In genomic region chr12:53208435-53208834, GRCh38 we compare ENCODE assay signal across 6 cellular contexts. TPM values are rescaled to one million over a fixed set of nuclear protein-coding genes. Genes with fewer than 3 reads are reported as not detected.
DNase-seq lines count a peak whose midpoint lies in the region; TF ChIP-seq lines count a peak whose summit lies in the region.

No MANE protein-coding gene starts in this region.

- no peaks in the 10 kb centered on the region for H3K9me3 ChIP-seq in esophagus squamous epithelium
- H3K9me3 ChIP-seq in stomach, result no peaks in the 10 kb centered on the region

- CTCF ChIA-PET in activated naive CD4-positive, alpha-beta T cell treated with anti-CD3 and anti-CD28 coated beads for 36 hours (lab: Charles Lee), result interaction anchor here (0.6 to 11.3 kb wide), 17 partner anchors 10 to 290 kb away, joined by 3 to 175 read pairs (median 4); partner anchors contain the start of genes AAAS, CSAD, ESPL1 and PFDN5

- H3K4me1 ChIP-seq in esophagus squamous epithelium (peaks cover 9 to 42% (median 14%) of the 10 kb centered on the region in 3 donors), stomach (peaks cover 0 to 36% (median 20%) of the 10 kb centered on the region in 4 donors)

- peaks cover 60% of the 10 kb centered on the region for H3K4me1 Mint-ChIP-seq in activated naive CD4-positive, alpha-beta T cell treated with anti-CD3 and anti-CD28 coated beads for 36 hours (ENCODE audit: low read depth)

- H3K36me3 ChIP-seq in esophagus squamous epithelium (peaks cover 32 to 45% (median 36%) of the 10 kb centered on the region in 3 donors), stomach (peaks cover 28 to 37% (median 36%) of the 10 kb centered on the region in 4 donors)

- TF ChIP-seq POLR2A in esophagus squamous epithelium (IDR thresholded peaks at IDR 0.05) (no peak), stomach (IDR thresholded peaks at IDR 0.05) (no peak)

- peak overlapping the region; percentile 4 to 53 (median 24) for H3K27ac ChIP-seq in esophagus squamous epithelium
- H3K27ac ChIP-seq in stomach, result peak overlapping the region in 3 of 5 donors; percentile 12 to 62 (median 24)
- H3K27ac ChIP-seq in dorsolateral prefrontal cortex, result no peak overlapping the region

- no peak for TF ChIP-seq EP300 in stomach (IDR thresholded peaks at IDR 0.05)

- no peak overlapping the region for H3K4me3 ChIP-seq in esophagus squamous epithelium
- H3K4me3 ChIP-seq in stomach, result no peak overlapping the region
- no peak overlapping the region for H3K4me3 ChIP-seq in dorsolateral prefrontal cortex

- TF ChIP-seq CTCF in esophagus squamous epithelium (IDR thresholded peaks at IDR 0.05) (no peak), stomach (IDR thresholded peaks at IDR 0.05) (no peak), dorsolateral prefrontal cortex (IDR thresholded peaks at IDR 0.05 in 54 of 56, conservative IDR thresholded peaks at IDR 0.05 in 2 of 56; ENCODE audit: low read depth in 1 of 56, partially characterized antibody in 56 of 56) (no peak)

- peak overlapping the region; percentile 81 for H3K27ac Mint-ChIP-seq in activated naive CD4-positive, alpha-beta T cell treated with anti-CD3 and anti-CD28 coated beads for 36 hours

- DNase-seq in activated naive CD4-positive, alpha-beta T cell treated with anti-CD3 and anti-CD28 coated beads for 36 hours, result no peak
- DNase-seq in activated naive CD4-positive, alpha-beta T cell (lab: John Stamatoyannopoulos, UW), result no peak
- DNase-seq in esophagus squamous epithelium (lab: John Stamatoyannopoulos, UW), result no peak
- DNase-seq in stomach, result no peak
- no peak for DNase-seq in dorsolateral prefrontal cortex
- no peak for DNase-seq in NCI-H2196 (lab: John Stamatoyannopoulos, UW; ENCODE audit: unreplicated experiment)

- H3K4me3 Mint-ChIP-seq in activated naive CD4-positive, alpha-beta T cell treated with anti-CD3 and anti-CD28 coated beads for 36 hours, result peak overlapping the region; percentile 5

- H3K9me3 Mint-ChIP-seq in activated naive CD4-positive, alpha-beta T cell treated with anti-CD3 and anti-CD28 coated beads for 36 hours, result no peaks in the 10 kb centered on the region

- 24 to 52% methylated on average over 2 of the region's 2 CpGs for WGBS in esophagus squamous epithelium, 2 donors
- 50 to 56% (median 53%) methylated on average over 2 of the region's 2 CpGs for WGBS in stomach, 5 donors

- H3K27me3 ChIP-seq in esophagus squamous epithelium (no peaks in the 10 kb centered on the region), stomach (no peaks in the 10 kb centered on the region), dorsolateral prefrontal cortex (no peaks in the 10 kb centered on the region)

- intact Hi-C loops in activated naive CD4-positive, alpha-beta T cell treated with anti-CD3 and anti-CD28 coated beads for 36 hours (cut with micrococcal nuclease), result loop anchor here (2.0 to 10.0 kb wide), 4 partner anchors 86 to 1074 kb away; partner anchors contain the start of genes CBX5, HNRNPA1, PFDN5 and TARBP2
- intact Hi-C loops in esophagus squamous epithelium (cut with DNase I), result no loop called here
- intact Hi-C loops in stomach (cut with DNase I; ENCODE audit: low total_unique reads), result no loop called here
- intact Hi-C loops in dorsolateral prefrontal cortex (cut with DNase I), result no loop called here

- H3K27me3 Mint-ChIP-seq in activated naive CD4-positive, alpha-beta T cell treated with anti-CD3 and anti-CD28 coated beads for 36 hours (ENCODE audit: low read depth), result no peaks in the 10 kb centered on the region

- H3K36me3 Mint-ChIP-seq in activated naive CD4-positive, alpha-beta T cell treated with anti-CD3 and anti-CD28 coated beads for 36 hours (ENCODE audit: low read depth), result no peaks in the 10 kb centered on the region

RNA-seq across cellular contexts. Expression of gene ITGB7, which starts 1.4 kb away (rescaled TPM):
- total RNA-seq in activated naive CD4-positive, alpha-beta T cell treated with anti-CD3 and anti-CD28 coated beads for 36 hours, result 10 to 100 TPM; 32.3 to 32.5 TPM
- total RNA-seq in esophagus squamous epithelium, result 1 to 10 TPM; 4.2 to 7.2 (median 5.9) TPM
- 10 to 100 TPM in 1 of 5 donors, 1 to 10 TPM in 2, not detected in 2; 4.6 to 29.5 (median 5.7) TPM for total RNA-seq in stomach
- polyA plus RNA-seq in stomach, result 1 to 10 TPM in 2 of 3 donors, under 1 TPM in 1; 0.56 to 3.8 (median 1.7) TPM
- total RNA-seq in dorsolateral prefrontal cortex, result 1 to 10 TPM in 98 of 120 experiments, under 1 TPM in 20, not detected in 2; 0.43 to 4.9 (median 1.5) TPM

RNA-seq across cellular contexts. Expression of gene RARG, which starts 23.6 kb away (rescaled TPM):
- 1 to 10 TPM; 4.0 to 4.6 TPM for total RNA-seq in activated naive CD4-positive, alpha-beta T cell treated with anti-CD3 and anti-CD28 coated beads for 36 hours
- total RNA-seq in esophagus squamous epithelium (100 to 1,000 TPM in 3 of 4 donors, 10 to 100 TPM in 1; 98.0 to 171 (median 125) TPM), stomach (10 to 100 TPM in 2 of 5 donors, 1 to 10 TPM in 3; 2.0 to 26.5 (median 9.5) TPM), dorsolateral prefrontal cortex (10 to 100 TPM in 100 of 120 experiments, 1 to 10 TPM in 20; 5.6 to 27.3 (median 13.3) TPM)
- polyA plus RNA-seq in stomach, result 10 to 100 TPM in 1 of 3 donors, 1 to 10 TPM in 2; 4.9 to 37.7 (median 9.6) TPM

RNA-seq across cellular contexts. Expression of gene CSAD, which starts 27.7 kb away (rescaled TPM):
- 10 to 100 TPM; 31.5 to 32.3 TPM for total RNA-seq in activated naive CD4-positive, alpha-beta T cell treated with anti-CD3 and anti-CD28 coated beads for 36 hours
- total RNA-seq in esophagus squamous epithelium (10 to 100 TPM; 11.4 to 30.5 (median 15.7) TPM), stomach (100 to 1,000 TPM in 2 of 5 donors, 10 to 100 TPM in 3; 30.3 to 334 (median 38.9) TPM), dorsolateral prefrontal cortex (10 to 100 TPM; 28.2 to 90.7 (median 62.4) TPM)
- 10 to 100 TPM in 1 of 3 donors, 1 to 10 TPM in 2; 4.6 to 52.6 (median 5.7) TPM for polyA plus RNA-seq in stomach

RNA-seq across cellular contexts. Expression of gene ZNF740, which starts 27.9 kb away (rescaled TPM):
- 10 to 100 TPM; 40.4 to 42.0 TPM for total RNA-seq in activated naive CD4-positive, alpha-beta T cell treated with anti-CD3 and anti-CD28 coated beads for 36 hours
- total RNA-seq in esophagus squamous epithelium (10 to 100 TPM in 2 of 4 donors, 1 to 10 TPM in 2; 6.9 to 21.2 (median 9.8) TPM), stomach (10 to 100 TPM in 3 of 5 donors, 1 to 10 TPM in 2; 4.1 to 37.5 (median 10.3) TPM), dorsolateral prefrontal cortex (10 to 100 TPM; 29.1 to 79.4 (median 48.6) TPM)
- 1 to 10 TPM; 4.0 to 4.9 (median 4.1) TPM for polyA plus RNA-seq in stomach

RNA-seq across cellular contexts. Expression of gene ESPL1, which starts 59.7 kb away (rescaled TPM):
- total RNA-seq in activated naive CD4-positive, alpha-beta T cell treated with anti-CD3 and anti-CD28 coated beads for 36 hours, result 10 to 100 TPM; 53.3 to 54.2 TPM
- total RNA-seq in esophagus squamous epithelium (10 to 100 TPM; 32.2 to 85.6 (median 48.0) TPM), stomach (10 to 100 TPM in 1 of 5 donors, 1 to 10 TPM in 4; 3.3 to 43.2 (median 6.6) TPM), dorsolateral prefrontal cortex (1 to 10 TPM in 3 of 120 experiments, under 1 TPM in 60, not detected in 57; 0.07 to 1.8 (median 0.25) TPM)
- polyA plus RNA-seq in stomach, result 10 to 100 TPM in 1 of 3 donors, under 1 TPM in 2; 0.15 to 13.1 (median 0.75) TPM

Comparison
In these comparisons a context has a peak if more than half of its experiments do, and no peak if none do; other contexts are left out.
1. H3K27ac ChIP-seq: peak in esophagus squamous epithelium (4 of 4) and stomach (3 of 5); none in dorsolateral prefrontal cortex (0 of 59).